1 cellular context compared by ENCODE assay signal in the genomic region with DNA sequence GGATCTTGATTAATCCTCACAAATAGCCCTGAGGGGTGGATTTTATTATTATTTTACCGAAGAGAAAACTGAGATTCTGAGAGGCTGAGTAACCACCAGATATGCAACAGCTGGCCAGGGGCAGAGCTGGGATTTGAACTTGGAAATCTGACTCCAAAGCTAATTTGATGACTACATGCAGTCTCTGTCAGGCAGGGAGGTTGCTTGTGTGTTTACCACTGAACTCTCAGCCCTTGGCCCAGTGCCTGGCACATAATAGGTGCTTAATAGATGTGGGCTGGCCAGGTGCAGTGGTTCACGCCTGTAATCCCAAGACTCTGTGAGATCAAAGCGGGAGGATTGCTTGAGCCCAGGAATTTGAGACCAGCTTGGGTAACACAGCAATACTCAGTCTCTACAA.
TF ChIP-seq lines count a peak whose summit lies in the region.

No MANE protein-coding gene starts in this region.

TF ChIP-seq in HEK293, 187 proteins besides CTCF, POLR2A, EP300 and RAD21:
- TF ChIP-seq, protein P1, sequence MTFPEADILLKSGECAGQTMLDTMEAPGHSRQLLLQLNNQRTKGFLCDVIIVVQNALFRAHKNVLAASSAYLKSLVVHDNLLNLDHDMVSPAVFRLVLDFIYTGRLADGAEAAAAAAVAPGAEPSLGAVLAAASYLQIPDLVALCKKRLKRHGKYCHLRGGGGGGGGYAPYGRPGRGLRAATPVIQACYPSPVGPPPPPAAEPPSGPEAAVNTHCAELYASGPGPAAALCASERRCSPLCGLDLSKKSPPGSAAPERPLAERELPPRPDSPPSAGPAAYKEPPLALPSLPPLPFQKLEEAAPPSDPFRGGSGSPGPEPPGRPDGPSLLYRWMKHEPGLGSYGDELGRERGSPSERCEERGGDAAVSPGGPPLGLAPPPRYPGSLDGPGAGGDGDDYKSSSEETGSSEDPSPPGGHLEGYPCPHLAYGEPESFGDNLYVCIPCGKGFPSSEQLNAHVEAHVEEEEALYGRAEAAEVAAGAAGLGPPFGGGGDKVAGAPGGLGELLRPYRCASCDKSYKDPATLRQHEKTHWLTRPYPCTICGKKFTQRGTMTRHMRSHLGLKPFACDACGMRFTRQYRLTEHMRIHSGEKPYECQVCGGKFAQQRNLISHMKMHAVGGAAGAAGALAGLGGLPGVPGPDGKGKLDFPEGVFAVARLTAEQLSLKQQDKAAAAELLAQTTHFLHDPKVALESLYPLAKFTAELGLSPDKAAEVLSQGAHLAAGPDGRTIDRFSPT (tag by site-specific recombination; IDR thresholded peaks at IDR 0.05) = no peak
- TF ChIP-seq, protein P2, sequence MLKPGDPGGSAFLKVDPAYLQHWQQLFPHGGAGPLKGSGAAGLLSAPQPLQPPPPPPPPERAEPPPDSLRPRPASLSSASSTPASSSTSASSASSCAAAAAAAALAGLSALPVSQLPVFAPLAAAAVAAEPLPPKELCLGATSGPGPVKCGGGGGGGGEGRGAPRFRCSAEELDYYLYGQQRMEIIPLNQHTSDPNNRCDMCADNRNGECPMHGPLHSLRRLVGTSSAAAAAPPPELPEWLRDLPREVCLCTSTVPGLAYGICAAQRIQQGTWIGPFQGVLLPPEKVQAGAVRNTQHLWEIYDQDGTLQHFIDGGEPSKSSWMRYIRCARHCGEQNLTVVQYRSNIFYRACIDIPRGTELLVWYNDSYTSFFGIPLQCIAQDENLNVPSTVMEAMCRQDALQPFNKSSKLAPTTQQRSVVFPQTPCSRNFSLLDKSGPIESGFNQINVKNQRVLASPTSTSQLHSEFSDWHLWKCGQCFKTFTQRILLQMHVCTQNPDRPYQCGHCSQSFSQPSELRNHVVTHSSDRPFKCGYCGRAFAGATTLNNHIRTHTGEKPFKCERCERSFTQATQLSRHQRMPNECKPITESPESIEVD (tag by site-specific recombination; IDR thresholded peaks at IDR 0.05) = peak; percentile 47; the same call in 1 of the 2 replicates
- TF ChIP-seq SCRT2 (tag by site-specific recombination; IDR thresholded peaks at IDR 0.05) = peak; percentile 64
